In the genomic region with DNA sequence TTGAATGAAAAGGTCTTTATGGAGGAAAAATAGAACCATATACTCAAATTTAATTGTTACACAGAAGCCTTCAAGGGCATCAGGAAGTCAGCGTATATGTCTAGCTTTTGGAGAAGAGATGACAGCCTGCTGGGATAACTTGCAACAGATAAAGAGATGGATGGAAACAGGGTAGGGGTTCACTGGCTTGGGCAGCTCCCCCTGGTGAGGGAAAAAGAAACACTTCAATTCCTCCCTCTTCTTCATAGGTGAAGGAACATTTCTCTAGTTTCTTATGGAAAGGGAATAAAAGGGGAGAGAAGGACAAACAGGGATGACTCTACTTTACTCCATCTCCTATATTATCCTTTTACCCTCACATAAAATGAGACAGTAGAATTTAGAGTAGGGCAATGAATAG, we compare ENCODE assay signal across 1 cellular context.
TF ChIP-seq lines count a peak whose summit lies in the region.

No MANE protein-coding gene starts in this region.

TF ChIP-seq in H1, 55 proteins besides CTCF, POLR2A, EP300 and RAD21:
- no peak for TF ChIP-seq YY1 (IDR thresholded peaks at IDR 0.05; ENCODE audit: low read depth, low read length)
- no peak for TF ChIP-seq RFX5 (IDR thresholded peaks at IDR 0.05; ENCODE audit: borderline replicate concordance, low read depth, low read length)
- no peak for TF ChIP-seq TCF12 (IDR thresholded peaks at IDR 0.05; ENCODE audit: low read depth, low read length)
- no peak for TF ChIP-seq EGR1 (IDR thresholded peaks at IDR 0.05; ENCODE audit: borderline replicate concordance, low read depth, low read length)
- no peak for TF ChIP-seq ZNF274 (IDR thresholded peaks at IDR 0.05; ENCODE audit: borderline replicate concordance, extremely low read depth, low read length)
- TF ChIP-seq RXRA (IDR thresholded peaks at IDR 0.05; ENCODE audit: insufficient read depth, low read depth, low read length), result no peak
- no peak for TF ChIP-seq SIRT6 (IDR thresholded peaks at IDR 0.05; ENCODE audit: low read length)
- no peak for TF ChIP-seq JUN (IDR thresholded peaks at IDR 0.05; ENCODE audit: low read depth, low read length)
- TF ChIP-seq RBBP5 (IDR thresholded peaks at IDR 0.05; ENCODE audit: borderline replicate concordance, low read depth, low read length), result no peak
- no peak for TF ChIP-seq BACH1 (IDR thresholded peaks at IDR 0.05; ENCODE audit: low read length)
- TF ChIP-seq SP1 (IDR thresholded peaks at IDR 0.05; ENCODE audit: low read depth, low read length), result no peak
- no peak for TF ChIP-seq NANOG (IDR thresholded peaks at IDR 0.05; ENCODE audit: insufficient read depth, low read depth, low read length, poor library complexity, severe bottlenecking)
- TF ChIP-seq CHD1 (IDR thresholded peaks at IDR 0.05; ENCODE audit: low read depth, low read length), result no peak
- no peak for TF ChIP-seq NRF1 (IDR thresholded peaks at IDR 0.05; ENCODE audit: low read depth, low read length)
- TF ChIP-seq MAFK (IDR thresholded peaks at IDR 0.05; ENCODE audit: low read depth, low read length), result no peak
- TF ChIP-seq SAP30 (IDR thresholded peaks at IDR 0.05; ENCODE audit: insufficient read depth, insufficient replicate concordance, low read length), result no peak
- no peak for TF ChIP-seq TEAD4 (IDR thresholded peaks at IDR 0.05; ENCODE audit: low read depth, low read length)
